In the genomic region with DNA sequence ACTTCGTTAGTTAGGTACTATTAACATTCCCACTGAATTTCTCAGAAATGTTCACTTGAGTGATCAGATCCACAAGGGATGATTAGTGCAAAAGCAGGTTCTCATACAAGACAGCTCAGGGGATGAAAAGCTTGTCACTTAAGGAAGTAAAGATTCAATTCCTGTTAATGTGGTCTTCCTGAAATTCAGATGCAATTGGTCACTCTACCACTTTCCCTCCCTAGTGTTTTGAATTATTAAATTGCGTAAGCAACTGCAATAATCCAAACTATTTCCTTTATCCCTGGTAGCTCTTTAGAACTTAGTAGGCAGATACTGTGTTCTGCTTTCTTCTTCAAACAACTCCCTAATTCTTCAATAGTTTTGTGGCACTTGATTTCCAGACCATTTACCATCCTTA, we compare ENCODE assay signal across 17 cellular contexts.
DNase-seq lines count a peak whose midpoint lies in the region; ATAC-seq and TF ChIP-seq lines count a peak whose summit lies in the region.
"Had no signal": no experiment of that assay in that cellular context is flagged by ENCODE, and none has a peak within 500 bp of the region (broad histone marks: within the 10 kb centered on the region; RNA-seq: fewer than 3 reads in every experiment).

No MANE protein-coding gene starts in this region.

- POLR2A ChIA-PET in Panc1 (lab: Charles Lee), result no interaction called here

- H3K4me3 ChIP-seq in Panc1 (ENCODE audit: low read depth in 2 of 2, low read length in 2 of 2) (no peak overlapping the region), fibroblast of pulmonary artery (replicated peaks; ENCODE audit: low read depth, low read length) (no peak overlapping the region)
- H3K4me3 ChIP-seq: HAP-1 had no signal

- H3K4me1 ChIP-seq in Panc1 (ENCODE audit: control insufficient read depth, insufficient read depth, low read length), result no peaks in the 10 kb centered on the region
- H3K4me1 ChIP-seq: HAP-1 had no signal

- intact Hi-C loops in Panc1 (cut with micrococcal nuclease; ENCODE audit: unreplicated experiment), result no loop called here
- intact Hi-C loops in left colon (cut with DNase I, micrococcal nuclease), result no loop called here

- no peaks in the 10 kb centered on the region for H3K27me3 ChIP-seq in Panc1 (ENCODE audit: control insufficient read depth, insufficient read depth, low read length)

- CTCF ChIA-PET in Panc1 (lab: Charles Lee), result interaction anchor here (0.7 kb wide), 1 partner anchor 24 kb away, joined by 3 read pairs; no protein-coding TSS in a partner anchor

- BruUV-seq in Panc1 (replicated peaks; lab: Mats Ljungman, UMichigan), result no TSS peak

- no peaks in the 10 kb centered on the region for H3K36me3 ChIP-seq in Panc1 (ENCODE audit: control insufficient read depth, insufficient read depth, low read length)
- H3K36me3 ChIP-seq: HAP-1 had no signal

- H3K27ac ChIP-seq in Panc1 (ENCODE audit: low read length), result peak overlapping the region; percentile 9; the same call in 1 of the 2 replicates
- no peak overlapping the region for H3K27ac ChIP-seq in caudate nucleus (ENCODE audit: low read depth, low read length)
- H3K27ac ChIP-seq: C4-2B had no signal

- no peak for TF ChIP-seq CTCF in Panc1 (IDR thresholded peaks at IDR 0.05)
- TF ChIP-seq CTCF in fibroblast of pulmonary artery (IDR thresholded peaks at IDR 0.05; ENCODE audit: low read length, missing control alignments), result no peak

- in situ Hi-C loops in Panc1 (cut with HindIII; ENCODE audit: low pct_unique_long_range_greater_than_20kb, low sequenced_read_pairs), result no loop called here

- peak; percentile 9 for DNase-seq in GM04503 (ENCODE audit: low read depth)
- no peak for DNase-seq in Panc1 (ENCODE audit: low read depth, low spot score)
- peak; percentile 37 for DNase-seq in fibroblast of pulmonary artery (ENCODE audit: low read depth)
- no peak for DNase-seq in CD1c-positive myeloid dendritic cell (ENCODE audit: extremely low spot score)
- no peak for DNase-seq in caudate nucleus (lab: John Stamatoyannopoulos, UW)
- no peak for DNase-seq in left colon
- DNase-seq: DMS79, KBM-7, NCI-H1694 treated with DMSO at 0.1 percent for 48 hours, NCI-H510A treated with DMSO at 0.1 percent for 48 hours, NCI-H774, SHP77 treated with DMSO at 0.1 percent for 48 hours, SK-N-SH had no signal

- ATAC-seq in Panc1 (no peak), esophagus mucosa (no peak), left colon (no peak)
- ATAC-seq: HepG2 had no signal

- H3K9me3 ChIP-seq in Panc1 (ENCODE audit: control insufficient read depth, insufficient read depth, low read depth, low read length), result no peaks in the 10 kb centered on the region
- H3K9me3 ChIP-seq: HAP-1, SK-N-SH had no signal

Comparison
In these comparisons a context has a peak if more than half of its experiments do, and no peak if none do; other contexts are left out.
1. DNase-seq: peak in GM04503 (single experiment) and fibroblast of pulmonary artery (single experiment); none in Panc1 (single experiment), CD1c-positive myeloid dendritic cell (single experiment), caudate nucleus (0 of 61) and left colon (0 of 2).